Comparison of ENCODE assay signal across 1 cellular context in the genomic region with DNA sequence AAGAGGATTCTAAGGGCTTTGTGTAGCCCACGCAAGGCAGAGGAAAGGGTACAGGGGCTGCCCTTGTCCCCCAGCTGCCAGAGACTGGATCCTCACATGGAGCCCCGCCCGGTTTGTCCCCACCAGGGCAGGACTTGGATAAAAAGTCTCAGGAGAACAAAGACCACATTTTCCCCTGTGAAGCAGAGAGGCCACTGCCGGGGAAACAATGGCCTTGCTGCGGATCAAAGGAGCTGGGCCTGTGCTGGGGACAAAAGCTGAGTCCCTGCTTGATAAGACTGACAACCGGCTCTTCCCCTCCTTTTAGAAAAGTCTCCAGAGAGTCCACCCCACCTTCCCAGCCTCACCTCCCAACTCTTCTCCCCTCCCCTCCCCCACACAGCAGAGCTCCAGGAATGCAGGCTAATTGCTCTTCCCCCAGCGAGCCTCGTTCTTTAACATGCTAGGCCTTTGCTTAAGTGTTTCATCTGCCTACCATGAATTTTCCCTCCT.
TF ChIP-seq lines count a peak whose summit lies in the region.

No MANE protein-coding gene starts in this region.

TF ChIP-seq in HepG2, 621 proteins besides CTCF, POLR2A, EP300 and RAD21 (continued from another document and continues in another):
- TF ChIP-seq, protein P1, sequence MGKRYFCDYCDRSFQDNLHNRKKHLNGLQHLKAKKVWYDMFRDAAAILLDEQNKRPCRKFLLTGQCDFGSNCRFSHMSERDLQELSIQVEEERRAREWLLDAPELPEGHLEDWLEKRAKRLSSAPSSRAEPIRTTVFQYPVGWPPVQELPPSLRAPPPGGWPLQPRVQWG (CRISPR knock-in tag; IDR thresholded peaks at IDR 0.05; ENCODE audit: borderline replicate concordance, low read depth) = no peak
- TF ChIP-seq, protein P2, sequence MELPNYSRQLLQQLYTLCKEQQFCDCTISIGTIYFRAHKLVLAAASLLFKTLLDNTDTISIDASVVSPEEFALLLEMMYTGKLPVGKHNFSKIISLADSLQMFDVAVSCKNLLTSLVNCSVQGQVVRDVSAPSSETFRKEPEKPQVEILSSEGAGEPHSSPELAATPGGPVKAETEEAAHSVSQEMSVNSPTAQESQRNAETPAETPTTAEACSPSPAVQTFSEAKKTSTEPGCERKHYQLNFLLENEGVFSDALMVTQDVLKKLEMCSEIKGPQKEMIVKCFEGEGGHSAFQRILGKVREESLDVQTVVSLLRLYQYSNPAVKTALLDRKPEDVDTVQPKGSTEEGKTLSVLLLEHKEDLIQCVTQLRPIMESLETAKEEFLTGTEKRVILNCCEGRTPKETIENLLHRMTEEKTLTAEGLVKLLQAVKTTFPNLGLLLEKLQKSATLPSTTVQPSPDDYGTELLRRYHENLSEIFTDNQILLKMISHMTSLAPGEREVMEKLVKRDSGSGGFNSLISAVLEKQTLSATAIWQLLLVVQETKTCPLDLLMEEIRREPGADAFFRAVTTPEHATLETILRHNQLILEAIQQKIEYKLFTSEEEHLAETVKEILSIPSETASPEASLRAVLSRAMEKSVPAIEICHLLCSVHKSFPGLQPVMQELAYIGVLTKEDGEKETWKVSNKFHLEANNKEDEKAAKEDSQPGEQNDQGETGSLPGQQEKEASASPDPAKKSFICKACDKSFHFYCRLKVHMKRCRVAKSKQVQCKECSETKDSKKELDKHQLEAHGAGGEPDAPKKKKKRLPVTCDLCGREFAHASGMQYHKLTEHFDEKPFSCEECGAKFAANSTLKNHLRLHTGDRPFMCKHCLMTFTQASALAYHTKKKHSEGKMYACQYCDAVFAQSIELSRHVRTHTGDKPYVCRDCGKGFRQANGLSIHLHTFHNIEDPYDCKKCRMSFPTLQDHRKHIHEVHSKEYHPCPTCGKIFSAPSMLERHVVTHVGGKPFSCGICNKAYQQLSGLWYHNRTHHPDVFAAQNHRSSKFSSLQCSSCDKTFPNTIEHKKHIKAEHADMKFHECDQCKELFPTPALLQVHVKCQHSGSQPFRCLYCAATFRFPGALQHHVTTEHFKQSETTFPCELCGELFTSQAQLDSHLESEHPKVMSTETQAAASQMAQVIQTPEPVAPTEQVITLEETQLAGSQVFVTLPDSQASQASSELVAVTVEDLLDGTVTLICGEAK (IDR thresholded peaks at IDR 0.05) = no peak
- TF ChIP-seq, protein P2 (CRISPR knock-in tag; IDR thresholded peaks at IDR 0.05) = no peak
- TF ChIP-seq ZNF501 (CRISPR knock-in tag; IDR thresholded peaks at IDR 0.05) (no peak), PHF20 (CRISPR knock-in tag; IDR thresholded peaks at IDR 0.05) (no peak), SMYD3 (CRISPR knock-in tag; IDR thresholded peaks at IDR 0.05) (no peak), PLSCR1 (CRISPR knock-in tag; IDR thresholded peaks at IDR 0.05; ENCODE audit: borderline replicate concordance) (no peak), NFATC3 (CRISPR knock-in tag; IDR thresholded peaks at IDR 0.05) (no peak), ZNF224 (CRISPR knock-in tag; IDR thresholded peaks at IDR 0.05) (no peak), GABPA (IDR thresholded peaks at IDR 0.05; ENCODE audit: low read depth, low read length) (no peak), GABPA (CRISPR knock-in tag; IDR thresholded peaks at IDR 0.05; ENCODE audit: low read depth) (0 out of 2 replicates have a peak, but pooled peaks have one; percentile 17), ADNP (CRISPR knock-in tag; IDR thresholded peaks at IDR 0.05) (no peak), THYN1 (CRISPR knock-in tag; IDR thresholded peaks at IDR 0.05; ENCODE audit: borderline replicate concordance, low read depth) (no peak), BRCA1 (CRISPR knock-in tag; IDR thresholded peaks at IDR 0.05) (no peak), ARHGAP35 (CRISPR knock-in tag; IDR thresholded peaks at IDR 0.05; ENCODE audit: borderline replicate concordance) (no peak)
- TF ChIP-seq, protein P3, sequence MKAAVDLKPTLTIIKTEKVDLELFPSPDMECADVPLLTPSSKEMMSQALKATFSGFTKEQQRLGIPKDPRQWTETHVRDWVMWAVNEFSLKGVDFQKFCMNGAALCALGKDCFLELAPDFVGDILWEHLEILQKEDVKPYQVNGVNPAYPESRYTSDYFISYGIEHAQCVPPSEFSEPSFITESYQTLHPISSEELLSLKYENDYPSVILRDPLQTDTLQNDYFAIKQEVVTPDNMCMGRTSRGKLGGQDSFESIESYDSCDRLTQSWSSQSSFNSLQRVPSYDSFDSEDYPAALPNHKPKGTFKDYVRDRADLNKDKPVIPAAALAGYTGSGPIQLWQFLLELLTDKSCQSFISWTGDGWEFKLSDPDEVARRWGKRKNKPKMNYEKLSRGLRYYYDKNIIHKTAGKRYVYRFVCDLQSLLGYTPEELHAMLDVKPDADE (CRISPR knock-in tag; IDR thresholded peaks at IDR 0.05) = no peak
- TF ChIP-seq, protein P4, sequence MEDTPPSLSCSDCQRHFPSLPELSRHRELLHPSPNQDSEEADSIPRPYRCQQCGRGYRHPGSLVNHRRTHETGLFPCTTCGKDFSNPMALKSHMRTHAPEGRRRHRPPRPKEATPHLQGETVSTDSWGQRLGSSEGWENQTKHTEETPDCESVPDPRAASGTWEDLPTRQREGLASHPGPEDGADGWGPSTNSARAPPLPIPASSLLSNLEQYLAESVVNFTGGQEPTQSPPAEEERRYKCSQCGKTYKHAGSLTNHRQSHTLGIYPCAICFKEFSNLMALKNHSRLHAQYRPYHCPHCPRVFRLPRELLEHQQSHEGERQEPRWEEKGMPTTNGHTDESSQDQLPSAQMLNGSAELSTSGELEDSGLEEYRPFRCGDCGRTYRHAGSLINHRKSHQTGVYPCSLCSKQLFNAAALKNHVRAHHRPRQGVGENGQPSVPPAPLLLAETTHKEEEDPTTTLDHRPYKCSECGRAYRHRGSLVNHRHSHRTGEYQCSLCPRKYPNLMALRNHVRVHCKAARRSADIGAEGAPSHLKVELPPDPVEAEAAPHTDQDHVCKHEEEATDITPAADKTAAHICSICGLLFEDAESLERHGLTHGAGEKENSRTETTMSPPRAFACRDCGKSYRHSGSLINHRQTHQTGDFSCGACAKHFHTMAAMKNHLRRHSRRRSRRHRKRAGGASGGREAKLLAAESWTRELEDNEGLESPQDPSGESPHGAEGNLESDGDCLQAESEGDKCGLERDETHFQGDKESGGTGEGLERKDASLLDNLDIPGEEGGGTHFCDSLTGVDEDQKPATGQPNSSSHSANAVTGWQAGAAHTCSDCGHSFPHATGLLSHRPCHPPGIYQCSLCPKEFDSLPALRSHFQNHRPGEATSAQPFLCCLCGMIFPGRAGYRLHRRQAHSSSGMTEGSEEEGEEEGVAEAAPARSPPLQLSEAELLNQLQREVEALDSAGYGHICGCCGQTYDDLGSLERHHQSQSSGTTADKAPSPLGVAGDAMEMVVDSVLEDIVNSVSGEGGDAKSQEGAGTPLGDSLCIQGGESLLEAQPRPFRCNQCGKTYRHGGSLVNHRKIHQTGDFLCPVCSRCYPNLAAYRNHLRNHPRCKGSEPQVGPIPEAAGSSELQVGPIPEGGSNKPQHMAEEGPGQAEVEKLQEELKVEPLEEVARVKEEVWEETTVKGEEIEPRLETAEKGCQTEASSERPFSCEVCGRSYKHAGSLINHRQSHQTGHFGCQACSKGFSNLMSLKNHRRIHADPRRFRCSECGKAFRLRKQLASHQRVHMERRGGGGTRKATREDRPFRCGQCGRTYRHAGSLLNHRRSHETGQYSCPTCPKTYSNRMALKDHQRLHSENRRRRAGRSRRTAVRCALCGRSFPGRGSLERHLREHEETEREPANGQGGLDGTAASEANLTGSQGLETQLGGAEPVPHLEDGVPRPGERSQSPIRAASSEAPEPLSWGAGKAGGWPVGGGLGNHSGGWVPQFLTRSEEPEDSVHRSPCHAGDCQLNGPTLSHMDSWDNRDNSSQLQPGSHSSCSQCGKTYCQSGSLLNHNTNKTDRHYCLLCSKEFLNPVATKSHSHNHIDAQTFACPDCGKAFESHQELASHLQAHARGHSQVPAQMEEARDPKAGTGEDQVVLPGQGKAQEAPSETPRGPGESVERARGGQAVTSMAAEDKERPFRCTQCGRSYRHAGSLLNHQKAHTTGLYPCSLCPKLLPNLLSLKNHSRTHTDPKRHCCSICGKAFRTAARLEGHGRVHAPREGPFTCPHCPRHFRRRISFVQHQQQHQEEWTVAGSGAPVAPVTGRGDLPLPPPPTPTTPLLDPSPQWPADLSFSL (CRISPR knock-in tag; IDR thresholded peaks at IDR 0.05) = no peak
- TF ChIP-seq, protein P5, sequence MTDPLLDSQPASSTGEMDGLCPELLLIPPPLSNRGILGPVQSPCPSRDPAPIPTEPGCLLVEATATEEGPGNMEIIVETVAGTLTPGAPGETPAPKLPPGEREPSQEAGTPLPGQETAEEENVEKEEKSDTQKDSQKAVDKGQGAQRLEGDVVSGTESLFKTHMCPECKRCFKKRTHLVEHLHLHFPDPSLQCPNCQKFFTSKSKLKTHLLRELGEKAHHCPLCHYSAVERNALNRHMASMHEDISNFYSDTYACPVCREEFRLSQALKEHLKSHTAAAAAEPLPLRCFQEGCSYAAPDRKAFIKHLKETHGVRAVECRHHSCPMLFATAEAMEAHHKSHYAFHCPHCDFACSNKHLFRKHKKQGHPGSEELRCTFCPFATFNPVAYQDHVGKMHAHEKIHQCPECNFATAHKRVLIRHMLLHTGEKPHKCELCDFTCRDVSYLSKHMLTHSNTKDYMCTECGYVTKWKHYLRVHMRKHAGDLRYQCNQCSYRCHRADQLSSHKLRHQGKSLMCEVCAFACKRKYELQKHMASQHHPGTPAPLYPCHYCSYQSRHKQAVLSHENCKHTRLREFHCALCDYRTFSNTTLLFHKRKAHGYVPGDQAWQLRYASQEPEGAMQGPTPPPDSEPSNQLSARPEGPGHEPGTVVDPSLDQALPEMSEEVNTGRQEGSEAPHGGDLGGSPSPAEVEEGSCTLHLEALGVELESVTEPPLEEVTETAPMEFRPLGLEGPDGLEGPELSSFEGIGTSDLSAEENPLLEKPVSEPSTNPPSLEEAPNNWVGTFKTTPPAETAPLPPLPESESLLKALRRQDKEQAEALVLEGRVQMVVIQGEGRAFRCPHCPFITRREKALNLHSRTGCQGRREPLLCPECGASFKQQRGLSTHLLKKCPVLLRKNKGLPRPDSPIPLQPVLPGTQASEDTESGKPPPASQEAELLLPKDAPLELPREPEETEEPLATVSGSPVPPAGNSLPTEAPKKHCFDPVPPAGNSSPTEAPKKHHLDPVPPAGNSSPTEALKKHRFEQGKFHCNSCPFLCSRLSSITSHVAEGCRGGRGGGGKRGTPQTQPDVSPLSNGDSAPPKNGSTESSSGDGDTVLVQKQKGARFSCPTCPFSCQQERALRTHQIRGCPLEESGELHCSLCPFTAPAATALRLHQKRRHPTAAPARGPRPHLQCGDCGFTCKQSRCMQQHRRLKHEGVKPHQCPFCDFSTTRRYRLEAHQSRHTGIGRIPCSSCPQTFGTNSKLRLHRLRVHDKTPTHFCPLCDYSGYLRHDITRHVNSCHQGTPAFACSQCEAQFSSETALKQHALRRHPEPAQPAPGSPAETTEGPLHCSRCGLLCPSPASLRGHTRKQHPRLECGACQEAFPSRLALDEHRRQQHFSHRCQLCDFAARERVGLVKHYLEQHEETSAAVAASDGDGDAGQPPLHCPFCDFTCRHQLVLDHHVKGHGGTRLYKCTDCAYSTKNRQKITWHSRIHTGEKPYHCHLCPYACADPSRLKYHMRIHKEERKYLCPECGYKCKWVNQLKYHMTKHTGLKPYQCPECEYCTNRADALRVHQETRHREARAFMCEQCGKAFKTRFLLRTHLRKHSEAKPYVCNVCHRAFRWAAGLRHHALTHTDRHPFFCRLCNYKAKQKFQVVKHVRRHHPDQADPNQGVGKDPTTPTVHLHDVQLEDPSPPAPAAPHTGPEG (CRISPR knock-in tag; IDR thresholded peaks at IDR 0.05) = no peak
- TF ChIP-seq, protein P6, sequence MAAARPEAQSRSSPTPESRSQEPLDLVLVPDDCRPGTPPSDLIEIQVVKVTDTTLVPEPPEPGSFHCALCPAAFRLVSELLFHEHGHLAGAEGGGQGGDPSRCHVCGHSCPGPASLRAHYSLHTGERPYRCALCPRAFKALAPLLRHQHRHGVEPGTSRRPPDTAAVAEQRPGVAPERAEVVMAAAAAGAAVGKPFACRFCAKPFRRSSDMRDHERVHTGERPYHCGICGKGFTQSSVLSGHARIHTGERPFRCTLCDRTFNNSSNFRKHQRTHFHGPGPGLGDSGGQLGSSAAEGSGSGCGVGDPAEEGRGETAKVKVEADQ (CRISPR knock-in tag; IDR thresholded peaks at IDR 0.05; ENCODE audit: borderline replicate concordance) = no peak
